ENCODE assay signal across 18 cellular contexts in the genomic region with DNA sequence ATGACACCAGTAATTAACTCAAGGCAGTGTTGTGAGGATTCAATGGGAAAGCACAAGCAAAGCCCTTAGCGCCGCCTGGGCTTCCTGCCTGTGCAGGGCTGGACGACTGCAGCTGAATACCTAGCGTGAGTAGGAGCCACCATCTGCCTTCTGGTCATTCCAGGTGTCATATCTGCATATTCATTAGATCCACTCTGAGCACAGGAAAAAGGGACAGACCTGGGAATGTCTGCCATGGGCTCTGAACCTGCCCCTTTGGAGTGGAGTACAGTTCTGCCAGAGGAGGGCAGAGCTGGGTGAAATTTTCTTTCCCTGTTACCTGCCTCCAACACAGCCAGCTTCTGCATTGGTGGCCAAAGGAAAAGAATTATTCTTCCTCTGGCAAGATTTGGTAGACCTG.
"Had no signal": no experiment of that assay in that cellular context is flagged by ENCODE, and none has a peak within 500 bp of the region (broad histone marks: within the 10 kb centered on the region; RNA-seq: fewer than 3 reads in every experiment).

No MANE protein-coding gene starts in this region.

- H3K9me3 Mint-ChIP-seq: activated CD4-positive, alpha-beta T cell treated with anti-CD3 and anti-CD28 coated beads, Interleukin-2, amount 10 ng/mL, durations not matched to agents 7 days and 5 days; activated T-helper 2 cell treated with anti-CD3 and anti-CD28 coated beads, Interferon-gamma antibody, Interleukin-2, Interleukin-4, amounts not matched to agents 10 μg/mL and 5 μg/mL and 100 μg/mL, durations not matched to agents 14 hours and 24 hours and 36 hours; immature natural killer cell; T-helper 1 cell treated with Interleukin-12 subunit alpha and Interleukin-12 subunit beta and Interleukin-4 antibody, amounts not matched to agents 30 μg/mL and 1 μg/mL, for 36 hours had no signal

- H3K27ac ChIP-seq: adrenal gland, epithelial cell of prostate, psoas muscle, sigmoid colon, thoracic aorta, vagina had no signal

- ATAC-seq: left colon; psoas muscle; stimulated activated naive CD8-positive, alpha-beta T cell treated with anti-CD3 and anti-CD28 coated beads, Interleukin-15, amount 100 ng/mL, for 72 hours had no signal

- H3K9me3 ChIP-seq: adrenal gland, psoas muscle, thoracic aorta, vagina had no signal

- H3K27me3 ChIP-seq: adrenal gland, sigmoid colon, vagina had no signal

- H3K4me1 Mint-ChIP-seq: activated CD4-positive, alpha-beta T cell treated with anti-CD3 and anti-CD28 coated beads, Interleukin-2, amount 10 ng/mL, durations not matched to agents 7 days and 5 days; immature natural killer cell; nephron; stimulated activated naive CD8-positive, alpha-beta T cell treated with anti-CD3 and anti-CD28 coated beads, Interleukin-15, amount 100 ng/mL, for 72 hours had no signal

- H3K36me3 ChIP-seq: adrenal gland, sigmoid colon, thoracic aorta, vagina had no signal

- H3K4me3 Mint-ChIP-seq: activated CD4-positive, alpha-beta T cell treated with anti-CD3 and anti-CD28 coated beads, Interleukin-2, amount 10 ng/mL, durations not matched to agents 7 days and 5 days; immature natural killer cell; nephron; stimulated activated naive CD8-positive, alpha-beta T cell treated with anti-CD3 and anti-CD28 coated beads, Interleukin-15, amount 100 ng/mL, for 72 hours; T-helper 1 cell treated with Interleukin-12 subunit alpha and Interleukin-12 subunit beta and Interleukin-4 antibody, amounts not matched to agents 30 μg/mL and 1 μg/mL, for 36 hours had no signal

- H3K4me1 ChIP-seq: adrenal gland, psoas muscle, sigmoid colon, vagina had no signal

- DNase-seq: activated CD4-positive, alpha-beta T cell treated with anti-CD3 and anti-CD28 coated beads, Interleukin-2, amount 10 ng/mL, durations not matched to agents 7 days and 5 days; activated CD4-positive, CD25-positive, alpha-beta regulatory T cell; activated naive CD4-positive, alpha-beta T cell treated with anti-CD3 and anti-CD28 coated beads, Interleukin-2, amount 50 U/mL, for 16 hours; adrenal gland; effector memory CD4-positive, alpha-beta T cell; hippocampal formation; immature natural killer cell; left colon; psoas muscle; sigmoid colon; stimulated activated CD4-positive, alpha-beta T cell treated with anti-CD3 and anti-CD28 coated beads, Interleukin-4, amount 100 ng/mL, for 24 hours; stimulated activated naive CD8-positive, alpha-beta T cell treated with anti-CD3 and anti-CD28 coated beads, Interleukin-15, amount 100 ng/mL, for 72 hours had no signal

- H3K4me3 ChIP-seq: adrenal gland, psoas muscle, sigmoid colon, thoracic aorta, vagina had no signal

- H3K27me3 Mint-ChIP-seq: activated CD4-positive, alpha-beta T cell treated with anti-CD3 and anti-CD28 coated beads, Interleukin-2, amount 10 ng/mL, durations not matched to agents 7 days and 5 days had no signal

- H3K27ac Mint-ChIP-seq: activated CD4-positive, alpha-beta T cell treated with anti-CD3 and anti-CD28 coated beads, Interleukin-2, amount 10 ng/mL, durations not matched to agents 7 days and 5 days; activated T-helper 2 cell treated with anti-CD3 and anti-CD28 coated beads, Interferon-gamma antibody, Interleukin-2, Interleukin-4, amounts not matched to agents 10 μg/mL and 5 μg/mL and 100 μg/mL, durations not matched to agents 14 hours and 24 hours and 36 hours; immature natural killer cell; nephron; stimulated activated naive CD8-positive, alpha-beta T cell treated with anti-CD3 and anti-CD28 coated beads, Interleukin-15, amount 100 ng/mL, for 72 hours; T-helper 1 cell treated with Interleukin-12 subunit alpha and Interleukin-12 subunit beta and Interleukin-4 antibody, amounts not matched to agents 30 μg/mL and 1 μg/mL, for 36 hours had no signal
